ENCODE assay signal across 23 cellular contexts in the genomic region with DNA sequence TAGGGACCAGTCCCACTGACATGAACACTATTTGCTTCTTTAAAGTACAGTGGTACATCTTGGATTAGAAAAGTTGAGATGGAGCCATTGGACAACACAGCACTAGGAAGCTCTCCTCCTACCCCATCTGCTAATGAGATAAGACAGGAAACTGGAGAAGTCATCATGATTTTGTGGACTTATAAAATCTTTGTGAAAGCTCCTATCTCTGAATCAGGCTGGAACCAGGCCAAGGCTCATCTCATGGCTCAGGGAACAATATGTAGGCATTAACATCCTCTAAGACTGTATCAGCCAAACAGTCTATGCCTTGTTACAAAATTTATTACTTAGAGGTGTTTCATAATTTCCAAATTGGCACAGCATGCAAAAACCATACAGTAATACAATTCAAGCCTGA.
DNase-seq lines count a peak whose midpoint lies in the region; ATAC-seq, FAIRE-seq and TF ChIP-seq lines count a peak whose summit lies in the region.
"Had no signal": no experiment of that assay in that cellular context is flagged by ENCODE, and none has a peak within 500 bp of the region (broad histone marks: within the 10 kb centered on the region; RNA-seq: fewer than 3 reads in every experiment).

No MANE protein-coding gene starts in this region.

- ATAC-seq in SK-N-SH treated with all-trans-retinoic acid at 6 μM for 48 hours (no peak; the same call in 2 of the 3 replicates), PC-3 (peak; percentile 20; the same call in 1 of the 2 replicates), pancreas (no peak)

- H3K9me3 Mint-ChIP-seq in activated naive CD8-positive, alpha-beta T cell treated with anti-CD3 and anti-CD28 coated beads for 36 hours, result no peaks in the 10 kb centered on the region
- H3K9me3 Mint-ChIP-seq: HFFc6 had no signal

- POLR2A ChIA-PET in SK-N-SH (lab: Yijun Ruan, JAX), result no interaction called here
- POLR2A ChIA-PET in PC-3 (lab: Charles Lee; ENCODE audit: unreplicated experiment), result no interaction called here

- no peak for FAIRE-seq in pancreas (lab: Jason Lieb, UNC)
- FAIRE-seq: A204.1, GM12891, GM18507, H54 had no signal

- H4K20me1 ChIP-seq in SK-N-SH (ENCODE audit: insufficient read depth) (no peaks in the 10 kb centered on the region), PC-3 (ENCODE audit: low read length) (no peaks in the 10 kb centered on the region)

- H3K4me2 ChIP-seq in SK-N-SH, result no peak overlapping the region
- H3K4me2 ChIP-seq in PC-3 (ENCODE audit: low read length), result no peak overlapping the region

- H3K79me2 ChIP-seq in SK-N-SH (ENCODE audit: insufficient read depth), result no peaks in the 10 kb centered on the region
- H3K79me2 ChIP-seq in PC-3 (ENCODE audit: low read length), result no peaks in the 10 kb centered on the region

- no peak overlapping the region for H3K4me3 Mint-ChIP-seq in activated naive CD8-positive, alpha-beta T cell treated with anti-CD3 and anti-CD28 coated beads for 36 hours
- H3K4me3 Mint-ChIP-seq: CD4-positive, alpha-beta memory T cell; HFFc6 had no signal

- CTCF ChIA-PET in SK-N-SH (lab: Yijun Ruan, JAX) (interaction anchor here (11.7 kb wide), 1 partner anchor 241 kb away, joined by 120 read pairs; no protein-coding TSS in a partner anchor), PC-3 (lab: Charles Lee) (no interaction called here)

- TF ChIP-seq EP300 in SK-N-SH (IDR thresholded peaks at IDR 0.05; ENCODE audit: borderline replicate concordance in 1 of 2, low read depth in 1 of 2, low read length in 1 of 2), result no peak

- H3K27me3 Mint-ChIP-seq in activated naive CD8-positive, alpha-beta T cell treated with anti-CD3 and anti-CD28 coated beads for 36 hours, result no peaks in the 10 kb centered on the region
- H3K27me3 Mint-ChIP-seq: CD4-positive, alpha-beta memory T cell had no signal

- H3K27ac ChIP-seq in SK-N-SH (ENCODE audit: low read depth in 2 of 2, low read length in 1 of 2), result no peak overlapping the region
- H3K27ac ChIP-seq in PC-3 (ENCODE audit: low read length), result no peak overlapping the region
- H3K27ac ChIP-seq in SJCRH30, result no peak overlapping the region
- H3K27ac ChIP-seq in pancreas, result no peak overlapping the region
- H3K27ac ChIP-seq: 22Rv1 had no signal

- no TSS peak for BruUV-seq in PC-3 (replicated peaks; lab: Mats Ljungman, UMichigan)

- H3K4me1 Mint-ChIP-seq in activated naive CD8-positive, alpha-beta T cell treated with anti-CD3 and anti-CD28 coated beads for 36 hours, result no peaks in the 10 kb centered on the region
- H3K4me1 Mint-ChIP-seq: CD4-positive, alpha-beta memory T cell had no signal

- no peak for DNase-seq in SK-N-SH
- DNase-seq in EH (ENCODE audit: low read depth), result peak; percentile 39
- DNase-seq in PC-3, result no peak
- DNase-seq in foreskin melanocyte, result peak; percentile 54
- no peak for DNase-seq in SJCRH30
- DNase-seq in activated naive CD8-positive, alpha-beta T cell treated with anti-CD3 and anti-CD28 coated beads for 36 hours, result no peak
- no peak for DNase-seq in pancreas
- DNase-seq: ACHN; C1 segment of cervical spinal cord; Caco-2; CD4-positive, alpha-beta memory T cell; DMS153; DND-41; GF-D8; GOT3; HFFc6 had no signal

- H3K9me3 ChIP-seq in SK-N-SH, result no peaks in the 10 kb centered on the region
- no peaks in the 10 kb centered on the region for H3K9me3 ChIP-seq in PC-3 (ENCODE audit: low read length)
- H3K9me3 ChIP-seq in SJCRH30 (replicated peaks), result no peaks in the 10 kb centered on the region
- H3K9me3 ChIP-seq in pancreas, result no peaks in the 10 kb centered on the region
- H3K9me3 ChIP-seq: Caco-2, HAP-1 had no signal

- H3K27me3 ChIP-seq in SK-N-SH (ENCODE audit: insufficient read depth), result no peaks in the 10 kb centered on the region
- H3K27me3 ChIP-seq in PC-3 (ENCODE audit: low read length), result no peaks in the 10 kb centered on the region
- H3K27me3 ChIP-seq in SJCRH30, result no peaks in the 10 kb centered on the region
- H3K27me3 ChIP-seq in pancreas, result no peaks in the 10 kb centered on the region

- peaks cover 4% of the 10 kb centered on the region for H3K36me3 Mint-ChIP-seq in activated naive CD8-positive, alpha-beta T cell treated with anti-CD3 and anti-CD28 coated beads for 36 hours

- intact Hi-C loops in PC-3 (cut with micrococcal nuclease), result no loop called here
- intact Hi-C loops in pancreas (cut with DNase I), result no loop called here

- no peak for TF ChIP-seq RAD21 in SK-N-SH (IDR thresholded peaks at IDR 0.05; ENCODE audit: low read length)

- no peak overlapping the region for H3K9ac ChIP-seq in SK-N-SH
- no peak overlapping the region for H3K9ac ChIP-seq in PC-3 (ENCODE audit: low read length)

- TF ChIP-seq CTCF in SK-N-SH (IDR thresholded peaks at IDR 0.05), result no peak
- TF ChIP-seq CTCF in PC-3 (conservative IDR thresholded peaks at IDR 0.05; ENCODE audit: low read depth, low read length), result no peak
- TF ChIP-seq CTCF in pancreas (IDR thresholded peaks at IDR 0.05), result no peak

- H3F3A ChIP-seq in SK-N-SH (replicated peaks; ENCODE audit: insufficient read depth), result no peaks in the 10 kb centered on the region
- no peaks in the 10 kb centered on the region for H3F3A ChIP-seq in PC-3 (ENCODE audit: low read length, unreplicated experiment)

- H3K4me3 ChIP-seq in SK-N-SH (ENCODE audit: low read depth in 2 of 2, low read length in 1 of 2), result no peak overlapping the region
- no peak overlapping the region for H3K4me3 ChIP-seq in PC-3 (ENCODE audit: low read length)
- no peak overlapping the region for H3K4me3 ChIP-seq in SJCRH30
- H3K4me3 ChIP-seq in pancreas, result no peak overlapping the region
- H3K4me3 ChIP-seq: HAP-1 had no signal

- no peak overlapping the region for H3K27ac Mint-ChIP-seq in activated naive CD8-positive, alpha-beta T cell treated with anti-CD3 and anti-CD28 coated beads for 36 hours
- H3K27ac Mint-ChIP-seq: CD4-positive, alpha-beta memory T cell; HFFc6 had no signal

- no peaks in the 10 kb centered on the region for H3K9me2 ChIP-seq in SK-N-SH
- no peaks in the 10 kb centered on the region for H3K9me2 ChIP-seq in PC-3 (replicated peaks; ENCODE audit: low read length)

- H3K4me1 ChIP-seq in SK-N-SH (ENCODE audit: control insufficient read depth in 1 of 2, insufficient read depth in 2 of 2, low read depth in 1 of 2, low read length in 1 of 2) (peaks cover 0 to 23% of the 10 kb centered on the region in 2 experiments; a peak in 2 of 4 replicates), PC-3 (ENCODE audit: insufficient read depth, low read length) (no peaks in the 10 kb centered on the region), SJCRH30 (no peaks in the 10 kb centered on the region), pancreas (no peaks in the 10 kb centered on the region)
- H3K4me1 ChIP-seq: Caco-2 had no signal

- H3K36me3 ChIP-seq in SK-N-SH (replicated peaks in 1 of 2; ENCODE audit: control insufficient read depth in 1 of 2, insufficient read depth in 2 of 2, low read length in 1 of 2) (peaks cover 0 to 3% of the 10 kb centered on the region in 2 experiments), PC-3 (ENCODE audit: low read depth, low read length) (no peaks in the 10 kb centered on the region), SJCRH30 (no peaks in the 10 kb centered on the region), pancreas (no peaks in the 10 kb centered on the region)
- H3K36me3 ChIP-seq: HAP-1 had no signal

- H2AFZ ChIP-seq in SK-N-SH (ENCODE audit: low read depth), result no peak overlapping the region
- H2AFZ ChIP-seq in PC-3 (ENCODE audit: low read length), result no peak overlapping the region

TF ChIP-seq in SK-N-SH, 30 proteins besides CTCF, POLR2A, EP300 and RAD21:
- TF ChIP-seq RXRA (IDR thresholded peaks at IDR 0.05; ENCODE audit: borderline replicate concordance, low read depth) (no peak), NFIC (IDR thresholded peaks at IDR 0.05; ENCODE audit: borderline replicate concordance) (peak; percentile 24; the same call in 1 of the 2 replicates), FOXM1 (IDR thresholded peaks at IDR 0.05; ENCODE audit: low read depth) (no peak), USF1 (IDR thresholded peaks at IDR 0.05; ENCODE audit: borderline replicate concordance, low read depth) (no peak)

TF ChIP-seq in SK-N-SH treated with all-trans-retinoic acid at 6 μM for 48 hours, 23 proteins besides CTCF, POLR2A, EP300 and RAD21 (continues in another document):
- no peak for TF ChIP-seq ZFP3 (CRISPR knock-in tag; IDR thresholded peaks at IDR 0.05)
- no peak for TF ChIP-seq ZC3H10 (CRISPR knock-in tag; IDR thresholded peaks at IDR 0.05)
- TF ChIP-seq ZNF70 (CRISPR knock-in tag; IDR thresholded peaks at IDR 0.05), result no peak
- TF ChIP-seq TCF4 (CRISPR knock-in tag; IDR thresholded peaks at IDR 0.05; ENCODE audit: borderline replicate concordance), result no peak
- no peak for TF ChIP-seq POU6F1 (CRISPR knock-in tag; IDR thresholded peaks at IDR 0.05; ENCODE audit: borderline replicate concordance, low read depth)
- no peak for TF ChIP-seq GLIS3 (CRISPR knock-in tag; IDR thresholded peaks at IDR 0.05)
- TF ChIP-seq ZFP30 (CRISPR knock-in tag; IDR thresholded peaks at IDR 0.05), result no peak
- TF ChIP-seq ZNF565 (CRISPR knock-in tag; conservative IDR thresholded peaks at IDR 0.05; ENCODE audit: low read depth), result no peak

Comparison
In these comparisons a context has a peak if more than half of its experiments do, and no peak if none do; other contexts are left out.
1. DNase-seq: peak in EH (single experiment) and foreskin melanocyte (single experiment); none in SK-N-SH (single experiment), PC-3 (single experiment), SJCRH30 (0 of 2), activated naive CD8-positive, alpha-beta T cell treated with anti-CD3 and anti-CD28 coated beads for 36 hours (single experiment) and pancreas (0 of 6).